Comparison of ENCODE assay signal across 8 cellular contexts in the genomic region with DNA sequence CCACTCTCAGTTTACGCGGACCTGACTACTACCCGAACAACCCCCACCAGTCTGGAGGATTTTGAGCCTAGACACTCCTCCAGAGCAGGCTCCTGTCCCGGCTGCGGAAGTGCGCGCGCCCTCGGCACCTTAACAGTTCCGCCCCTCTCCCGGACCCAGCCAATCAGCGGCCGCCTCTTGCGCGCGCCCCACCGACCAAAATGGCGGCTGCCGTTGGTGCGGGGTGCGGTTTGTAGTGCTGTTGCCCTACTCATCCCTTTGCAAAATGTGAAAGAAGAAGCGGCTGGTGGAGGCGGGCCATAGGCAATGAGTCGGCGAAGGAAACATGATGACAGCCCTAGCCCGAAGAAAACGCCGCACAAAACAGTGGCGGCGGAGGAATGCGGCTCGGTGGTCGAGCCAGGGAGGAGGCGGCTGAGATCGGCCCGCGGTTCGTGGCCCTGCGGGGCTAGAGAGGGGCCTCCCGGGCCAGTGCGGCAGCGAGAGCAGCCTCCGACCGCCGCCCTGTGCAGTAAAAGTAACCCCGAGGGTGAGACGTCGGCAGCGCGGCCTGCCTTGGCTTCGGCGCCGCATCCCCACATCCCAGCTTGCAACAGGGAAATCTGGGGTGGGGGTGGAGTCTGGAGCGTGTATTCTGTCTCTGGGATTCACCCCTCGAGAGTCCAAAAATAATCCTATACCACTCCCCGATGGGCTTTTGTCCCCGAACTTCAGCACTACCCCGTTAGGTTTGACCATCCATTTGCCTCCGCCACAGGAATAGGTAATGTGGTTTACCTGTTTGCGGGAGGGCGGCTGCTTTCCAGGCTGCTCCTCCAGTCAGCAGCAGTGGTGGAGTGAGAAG. TPM values are rescaled to one million over a fixed set of nuclear protein-coding genes. Genes with fewer than 3 reads are reported as not detected.
DNase-seq lines count a peak whose midpoint lies in the region; ATAC-seq, FAIRE-seq and TF ChIP-seq lines count a peak whose summit lies in the region.

A gene (plus strand): TSS at position 191 of the 844 bp plus-strand sequence. CDS start 116 bp downstream, at position 307.

- peak within 1 kb of the TSS; percentile 88 for H3K4me3 ChIP-seq in choroid plexus epithelial cell (ENCODE audit: low read depth, low read length)
- H3K4me3 ChIP-seq in kidney (ENCODE audit: low read length in 2 of 2) = peak within 1 kb of the TSS; percentile 94

- no peaks in the 10 kb centered on the region for H3K9me3 ChIP-seq in kidney (ENCODE audit: control insufficient read depth in 1 of 2, low read length in 2 of 2)

- H3K27me3 Mint-ChIP-seq in activated CD4-positive, alpha-beta T cell treated with anti-CD3 and anti-CD28 coated beads for 36 hours = no peaks in the 10 kb centered on the region

- no peak for TF ChIP-seq CTCF in AG09319 (IDR thresholded peaks at IDR 0.05; ENCODE audit: low read depth, low read length)
- TF ChIP-seq CTCF in choroid plexus epithelial cell (conservative IDR thresholded peaks at IDR 0.05; ENCODE audit: low read depth, low read length) = no peak
- no peak for TF ChIP-seq CTCF in kidney (IDR thresholded peaks at IDR 0.05; ENCODE audit: borderline replicate concordance, extremely low read depth, insufficient read depth)

- POLR2A ChIA-PET in activated CD4-positive, alpha-beta T cell treated with anti-CD3 and anti-CD28 coated beads for 36 hours (lab: Charles Lee) = interaction anchor here (0.6 kb wide), 1 partner anchor 818 kb away, joined by 4 read pairs; no protein-coding TSS in a partner anchor

- H3K27ac ChIP-seq in kidney (ENCODE audit: low read depth in 2 of 2, low read length in 2 of 2) = peak within 1 kb of the TSS; percentile 81 to 94

- H3K4me1 ChIP-seq in kidney (ENCODE audit: control insufficient read depth in 1 of 2, insufficient read depth in 1 of 2, low read depth in 1 of 2, low read length in 2 of 2) = no peaks in the 10 kb centered on the region

- H3K27ac Mint-ChIP-seq in activated CD4-positive, alpha-beta T cell treated with anti-CD3 and anti-CD28 coated beads for 36 hours = peak within 1 kb of the TSS; percentile 99

- H3K4me1 Mint-ChIP-seq in activated CD4-positive, alpha-beta T cell treated with anti-CD3 and anti-CD28 coated beads for 36 hours = peaks cover 12% of the 10 kb centered on the region

- peak; percentile 73 for DNase-seq in AG09319 (ENCODE audit: extremely low read depth, low read depth)
- peak; percentile 87 for DNase-seq in NCI-H510A (lab: John Stamatoyannopoulos, UW)
- DNase-seq in activated CD4-positive, alpha-beta T cell treated with anti-CD3 and anti-CD28 coated beads for 36 hours = peak; percentile 96
- DNase-seq in choroid plexus epithelial cell (ENCODE audit: low read depth) = peak; percentile 93
- peak; percentile 97 for DNase-seq in kidney
- peak; percentile 93 for DNase-seq in stimulated activated CD4-positive, alpha-beta T cell treated with anti-CD3 and anti-CD28 coated beads, Interleukin-15, amount 100 ng/mL, for 24 hours

- FAIRE-seq in kidney (lab: Jason Lieb, UNC) = no peak

- H3K4me3 Mint-ChIP-seq in activated CD4-positive, alpha-beta T cell treated with anti-CD3 and anti-CD28 coated beads for 36 hours = peak within 1 kb of the TSS; percentile 98

- intact Hi-C loops in activated CD4-positive, alpha-beta T cell treated with anti-CD3 and anti-CD28 coated beads for 36 hours (cut with DNase I, micrococcal nuclease) = loop anchor here in 1 of 2 experiments (1.0 to 5.0 kb wide), 5 partner anchors 665 to 1965 kb away; a partner anchor contains a TSS
- intact Hi-C loops in kidney (cut with DNase I) = no loop called here

- H3K9ac ChIP-seq in kidney (ENCODE audit: low read length in 2 of 2) = peak within 1 kb of the TSS; percentile 96 to 97

- no peaks in the 10 kb centered on the region for H3K36me3 ChIP-seq in kidney (ENCODE audit: control insufficient read depth in 1 of 2, insufficient read depth in 2 of 2, low read length in 2 of 2)

- CTCF ChIA-PET in activated CD4-positive, alpha-beta T cell treated with anti-CD3 and anti-CD28 coated beads for 36 hours (lab: Charles Lee) = interaction anchor here (0.6 kb wide), 1 partner anchor 11 kb away, joined by 3 read pairs; no protein-coding TSS in a partner anchor

- ATAC-seq in GM19035 (IDR thresholded peaks at IDR 0.05; ENCODE audit: unreplicated experiment) = peak; percentile 100
- ATAC-seq in HG03354 (IDR thresholded peaks at IDR 0.05; ENCODE audit: poor library complexity, severe bottlenecking, unreplicated experiment) = peak; percentile 99
- ATAC-seq in activated CD4-positive, alpha-beta T cell treated with anti-CD3 and anti-CD28 coated beads for 36 hours = peak; percentile 100

- no peaks in the 10 kb centered on the region for H3K9me3 Mint-ChIP-seq in activated CD4-positive, alpha-beta T cell treated with anti-CD3 and anti-CD28 coated beads for 36 hours (ENCODE audit: low read depth)

- peaks cover 13% of the 10 kb centered on the region for H3K36me3 Mint-ChIP-seq in activated CD4-positive, alpha-beta T cell treated with anti-CD3 and anti-CD28 coated beads for 36 hours (ENCODE audit: low read depth)

RNA-seq across cellular contexts. Expression of the gene that starts here (rescaled TPM):
- 10 to 100 TPM; 13.7 to 17.1 TPM for total RNA-seq in activated CD4-positive, alpha-beta T cell treated with anti-CD3 and anti-CD28 coated beads for 36 hours
- total RNA-seq in kidney = 14.7 TPM
- polyA plus RNA-seq in kidney (ENCODE audit: insufficient read depth, low read depth, low replicate concordance) = 7.6 TPM

Comparison
In these comparisons a context has a peak if more than half of its experiments do, and no peak if none do; other contexts are left out.
1. Peak in every context shown above with its lines: DNase-seq, ATAC-seq, H3K4me3 ChIP-seq and H3K27ac ChIP-seq.